In genomic region chr3:197424674-197425484, GRCh38 we compare ENCODE assay signal across 20 cellular contexts.
DNase-seq lines count a peak whose midpoint lies in the region; TF ChIP-seq lines count a peak whose summit lies in the region.
"Had no signal": no experiment of that assay in that cellular context is flagged by ENCODE, and none has a peak within 500 bp of the region (broad histone marks: within the 10 kb centered on the region; RNA-seq: fewer than 3 reads in every experiment).

No MANE protein-coding gene starts in this region.

- H3K4me3 Mint-ChIP-seq in Caco-2 (ENCODE audit: unreplicated experiment) = no peak overlapping the region
- H3K4me3 Mint-ChIP-seq in endothelial cell (ENCODE audit: unreplicated experiment) = no peak overlapping the region
- H3K4me3 Mint-ChIP-seq in nephron progenitor cell = no peak overlapping the region
- no peak overlapping the region for H3K4me3 Mint-ChIP-seq in endodermal cell
- H3K4me3 Mint-ChIP-seq: CD4-positive, CD25-positive, alpha-beta regulatory T cell had no signal

- TF ChIP-seq CTCF in Caco-2 (IDR thresholded peaks at IDR 0.05; ENCODE audit: insufficient read depth in 1 of 2, low read depth in 1 of 2, low read length in 1 of 2, severe bottlenecking in 1 of 2, unreplicated experiment in 1 of 2) (no peak), HEK293 (tag by site-specific recombination; IDR thresholded peaks at IDR 0.05) (no peak), endothelial cell (IDR thresholded peaks at IDR 0.05; ENCODE audit: unreplicated experiment) (no peak), nephron progenitor cell (IDR thresholded peaks at IDR 0.05) (no peak), endodermal cell (conservative IDR thresholded peaks at IDR 0.05) (no peak)

- H3K4me3 ChIP-seq in Caco-2 (ENCODE audit: low read depth, low read length) = no peak overlapping the region
- H3K4me3 ChIP-seq in HEK293 (ENCODE audit: low read depth, low read length) = no peak overlapping the region
- no peak overlapping the region for H3K4me3 ChIP-seq in endodermal cell (ENCODE audit: low read length)

- H3K4me1 ChIP-seq in Caco-2 (peaks cover 27% of the 10 kb centered on the region), HEK293 (ENCODE audit: control insufficient read depth, insufficient read depth, low read length) (no peaks in the 10 kb centered on the region), endodermal cell (ENCODE audit: control insufficient read depth, insufficient read depth, low read length) (no peaks in the 10 kb centered on the region)

- CTCF ChIA-PET in Caco-2 (lab: Charles Lee) (no interaction called here), HEK293 (lab: Yijun Ruan, JAX) (interaction anchor here (1.0 kb wide), 1 partner anchor 14 kb away, joined by 3 read pairs; no protein-coding TSS in a partner anchor)

- peaks cover 22% of the 10 kb centered on the region for H3K4me1 Mint-ChIP-seq in Caco-2 (ENCODE audit: low read depth, unreplicated experiment)
- peaks cover 12% of the 10 kb centered on the region for H3K4me1 Mint-ChIP-seq in endothelial cell (ENCODE audit: unreplicated experiment)
- H3K4me1 Mint-ChIP-seq in nephron progenitor cell = peaks cover 80% of the 10 kb centered on the region
- peaks cover 8% of the 10 kb centered on the region for H3K4me1 Mint-ChIP-seq in endodermal cell

- H3K27me3 ChIP-seq in Caco-2 (replicated peaks; ENCODE audit: control insufficient read depth, insufficient read depth, low read length) (no peaks in the 10 kb centered on the region), endodermal cell (ENCODE audit: control insufficient read depth, insufficient read depth, low read length, poor library complexity, severe bottlenecking) (no peaks in the 10 kb centered on the region)

- 92% methylated on average over 9 to 14 of the region's 14 CpGs for WGBS in endodermal cell (ENCODE audit: insufficient coverage in 1 of 2, insufficient read length in 1 of 2), 2 experiments

- POLR2A ChIA-PET in Caco-2 (lab: Charles Lee) = no interaction called here
- POLR2A ChIA-PET in HEK293 (lab: Yijun Ruan, JAX) = no interaction called here

- H3K27me3 Mint-ChIP-seq in Caco-2 (ENCODE audit: insufficient read depth, unreplicated experiment) = no peaks in the 10 kb centered on the region
- peaks cover 3% of the 10 kb centered on the region for H3K27me3 Mint-ChIP-seq in endothelial cell (ENCODE audit: unreplicated experiment)
- peaks cover 9% of the 10 kb centered on the region for H3K27me3 Mint-ChIP-seq in nephron progenitor cell (ENCODE audit: low read depth, poor library complexity)
- H3K27me3 Mint-ChIP-seq in endodermal cell (ENCODE audit: insufficient read depth) = peaks cover 7% of the 10 kb centered on the region

- H3K9me3 Mint-ChIP-seq in Caco-2 (ENCODE audit: unreplicated experiment) = no peaks in the 10 kb centered on the region
- no peaks in the 10 kb centered on the region for H3K9me3 Mint-ChIP-seq in endothelial cell (ENCODE audit: unreplicated experiment)
- no peaks in the 10 kb centered on the region for H3K9me3 Mint-ChIP-seq in nephron progenitor cell
- no peaks in the 10 kb centered on the region for H3K9me3 Mint-ChIP-seq in endodermal cell
- H3K9me3 Mint-ChIP-seq: CD4-positive, CD25-positive, alpha-beta regulatory T cell had no signal

- no peak for DNase-seq in Caco-2
- no peak for DNase-seq in endothelial cell (ENCODE audit: low spot score)
- DNase-seq in nephron progenitor cell = no peak
- DNase-seq in H4 (ENCODE audit: low spot score) = no peak
- DNase-seq in amniotic stem cell (lab: John Stamatoyannopoulos, UW) = no peak
- DNase-seq in NCI-H2227 treated with DMSO at 0.1 percent for 48 hours (lab: John Stamatoyannopoulos, UW) = no peak
- DNase-seq in endodermal cell = no peak
- DNase-seq: CD4-positive, CD25-positive, alpha-beta regulatory T cell; DMS 273 treated with DMSO at 0.1 percent for 48 hours; DND-41; HCEC 1CT; IMR-90; NCI-H1105; NCI-H146; NCI-H2029; NCI-H345; NCI-H524; NCI-H82 had no signal

- no TSS peak for BruUV-seq in Caco-2 (replicated peaks; lab: Mats Ljungman, UMichigan)

- no peaks in the 10 kb centered on the region for H3K36me3 ChIP-seq in Caco-2 (ENCODE audit: control insufficient read depth, insufficient read depth, low read length)
- H3K36me3 ChIP-seq in HEK293 (ENCODE audit: control insufficient read depth in 2 of 2, insufficient read depth in 1 of 2, low read length in 2 of 2) = no peaks in the 10 kb centered on the region
- no peaks in the 10 kb centered on the region for H3K36me3 ChIP-seq in endodermal cell (ENCODE audit: control insufficient read depth, insufficient read depth, low read length)

- H3K27ac Mint-ChIP-seq in Caco-2 (ENCODE audit: unreplicated experiment) = peak overlapping the region; percentile 61
- peak overlapping the region; percentile 2 for H3K27ac Mint-ChIP-seq in endothelial cell (ENCODE audit: unreplicated experiment)
- H3K27ac Mint-ChIP-seq in nephron progenitor cell = peak overlapping the region; percentile 60
- no peak overlapping the region for H3K27ac Mint-ChIP-seq in endodermal cell
- H3K27ac Mint-ChIP-seq: CD4-positive, CD25-positive, alpha-beta regulatory T cell had no signal

- H3K27ac ChIP-seq in HEK293 (ENCODE audit: extremely low read depth, low read depth, low read length) (no peak overlapping the region), endodermal cell (ENCODE audit: low read depth, low read length) (no peak overlapping the region)
- H3K27ac ChIP-seq: KMS-11 had no signal

- no peak overlapping the region for H3K9ac ChIP-seq in endodermal cell (ENCODE audit: extremely low read depth, low read length, poor library complexity, severe bottlenecking)
- H3K9ac ChIP-seq: KMS-11 had no signal

- intact Hi-C loops in Caco-2 (cut with micrococcal nuclease; ENCODE audit: unreplicated experiment) = no loop called here

- H3K9me3 ChIP-seq in Caco-2 (no peaks in the 10 kb centered on the region), HEK293 (ENCODE audit: control insufficient read depth, insufficient read depth, low read depth, low read length) (no peaks in the 10 kb centered on the region), endodermal cell (ENCODE audit: control insufficient read depth, low read length) (no peaks in the 10 kb centered on the region)

- H3K36me3 Mint-ChIP-seq in Caco-2 (ENCODE audit: insufficient read depth, unreplicated experiment) (no peaks in the 10 kb centered on the region), endothelial cell (ENCODE audit: low read depth, unreplicated experiment) (no peaks in the 10 kb centered on the region), nephron progenitor cell (ENCODE audit: low read depth) (no peaks in the 10 kb centered on the region), endodermal cell (ENCODE audit: low read depth) (no peaks in the 10 kb centered on the region)
- H3K36me3 Mint-ChIP-seq: CD4-positive, CD25-positive, alpha-beta regulatory T cell had no signal

TF ChIP-seq in HEK293, 187 proteins besides CTCF, POLR2A, EP300 and RAD21:
- peak; percentile 80 for TF ChIP-seq WT1 (tag by site-specific recombination; IDR thresholded peaks at IDR 0.05)
- no peak for TF ChIP-seq ZFP41 (tag by site-specific recombination; IDR thresholded peaks at IDR 0.05; ENCODE audit: borderline replicate concordance)
